ENCODE assay signal across 24 cellular contexts in the genomic region with DNA sequence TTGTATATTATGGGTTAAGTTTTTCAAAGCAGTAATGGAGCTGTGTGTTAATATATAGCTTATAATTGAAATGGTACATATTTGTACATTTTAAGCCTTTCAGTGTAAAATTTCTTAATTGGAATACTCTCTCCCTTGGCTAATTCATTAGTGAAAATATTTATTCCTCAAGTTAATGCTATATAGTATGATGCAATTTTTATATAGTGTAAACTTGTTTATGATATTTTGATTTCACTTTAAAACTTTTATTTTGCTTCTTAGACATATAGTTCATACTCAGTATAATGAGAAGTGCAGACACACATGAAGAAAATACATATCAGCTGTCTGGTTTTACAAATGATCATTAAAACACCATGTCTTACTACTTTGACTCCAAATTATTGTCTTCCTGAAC.
"Had no signal": no experiment of that assay in that cellular context is flagged by ENCODE, and none has a peak within 500 bp of the region (broad histone marks: within the 10 kb centered on the region; RNA-seq: fewer than 3 reads in every experiment).

No MANE protein-coding gene starts in this region.

- H3K27me3 Mint-ChIP-seq: effector memory CD8-positive, alpha-beta T cell; naive thymus-derived CD8-positive, alpha-beta T cell; stimulated activated naive B cell treated with anti-CD40 and anti-IgM and Interleukin-4, amounts not matched to agents 10 μg/mL and 1 μg/mL and 100 μg/mL, for 72 hours; stimulated activated naive CD8-positive, alpha-beta T cell treated with anti-CD3 and anti-CD28 coated beads, Interleukin-15, Interleukin-2, amounts not matched to agents 100 ng/mL and 50 ng/mL, for 24 hours had no signal

- H3K4me1 Mint-ChIP-seq: naive thymus-derived CD8-positive, alpha-beta T cell; nephron progenitor cell had no signal

- H3K4me1 ChIP-seq: gastroesophageal sphincter, heart right ventricle, left ventricle myocardium inferior, lower lobe of right lung, prostate gland, suprapubic skin, transverse colon, upper lobe of right lung, uterus had no signal

- H3K27ac Mint-ChIP-seq: effector memory CD8-positive, alpha-beta T cell; nephron progenitor cell; stimulated activated naive B cell treated with anti-CD40 and anti-IgM and Interleukin-4, amounts not matched to agents 10 μg/mL and 1 μg/mL and 100 μg/mL, for 72 hours; stimulated activated naive CD8-positive, alpha-beta T cell treated with anti-CD3 and anti-CD28 coated beads, Interleukin-15, Interleukin-2, amounts not matched to agents 100 ng/mL and 50 ng/mL, for 24 hours had no signal

- H3K27ac ChIP-seq: gastroesophageal sphincter, heart right ventricle, left ventricle myocardium inferior, lower lobe of right lung, prostate gland, suprapubic skin, transverse colon, upper lobe of right lung, uterus had no signal

- H3K4me3 Mint-ChIP-seq: effector memory CD8-positive, alpha-beta T cell; naive thymus-derived CD8-positive, alpha-beta T cell; nephron progenitor cell; stimulated activated naive B cell treated with anti-CD40 and anti-IgM and Interleukin-4, amounts not matched to agents 10 μg/mL and 1 μg/mL and 100 μg/mL, for 72 hours; stimulated activated naive CD8-positive, alpha-beta T cell treated with anti-CD3 and anti-CD28 coated beads, Interleukin-15, Interleukin-2, amounts not matched to agents 100 ng/mL and 50 ng/mL, for 24 hours had no signal

- H3K36me3 ChIP-seq: left ventricle myocardium inferior, prostate gland, suprapubic skin, transverse colon, upper lobe of right lung, uterus had no signal

- H3K27me3 ChIP-seq: gastroesophageal sphincter, heart right ventricle, suprapubic skin, transverse colon, upper lobe of right lung, uterus had no signal

- H3K9me3 Mint-ChIP-seq: effector memory CD8-positive, alpha-beta T cell; naive thymus-derived CD8-positive, alpha-beta T cell; nephron progenitor cell; stimulated activated naive B cell treated with anti-CD40 and anti-IgM and Interleukin-4, amounts not matched to agents 10 μg/mL and 1 μg/mL and 100 μg/mL, for 72 hours; stimulated activated naive CD8-positive, alpha-beta T cell treated with anti-CD3 and anti-CD28 coated beads, Interleukin-15, Interleukin-2, amounts not matched to agents 100 ng/mL and 50 ng/mL, for 24 hours had no signal

- ATAC-seq: effector memory CD8-positive, alpha-beta T cell; gastroesophageal sphincter; heart right ventricle; left colon; lower lobe of right lung; naive thymus-derived CD8-positive, alpha-beta T cell; right cardiac atrium; stimulated activated naive B cell treated with anti-CD40 and anti-IgM and Interleukin-4, amounts not matched to agents 10 μg/mL and 1 μg/mL and 100 μg/mL, for 72 hours; upper lobe of right lung had no signal

- H3K9me3 ChIP-seq: gastroesophageal sphincter, heart right ventricle, left ventricle myocardium inferior, lower lobe of right lung, prostate gland, suprapubic skin, transverse colon, upper lobe of right lung, uterus had no signal

- H3K4me3 ChIP-seq: gastroesophageal sphincter, heart right ventricle, left ventricle myocardium inferior, lower lobe of right lung, prostate gland, suprapubic skin, transverse colon, upper lobe of right lung, uterus had no signal

- DNase-seq: cortex of kidney; effector memory CD8-positive, alpha-beta T cell; foreskin fibroblast; heart right ventricle; islet precursor cell; kidney glomerular epithelial cell; left colon; left ventricle myocardium inferior; lower lobe of right lung; naive thymus-derived CD8-positive, alpha-beta T cell; nephron progenitor cell; nucleus accumbens; right cardiac atrium; small intestine; stimulated activated CD4-positive, alpha-beta T cell treated with anti-CD3 and anti-CD28 coated beads, Interleukin-15, amount 100 ng/mL, for 24 hours; stimulated activated CD4-positive, alpha-beta T cell treated with anti-CD3 and anti-CD28 coated beads, Interleukin-2, amount 100 ng/mL, for 48 hours; stimulated activated naive B cell treated with anti-CD40 and anti-IgM and Interleukin-4, amounts not matched to agents 10 μg/mL and 1 μg/mL and 100 μg/mL, for 72 hours; transverse colon; upper lobe of right lung; uterus had no signal
